ENCODE assay signal across 21 cellular contexts in the genomic region with DNA sequence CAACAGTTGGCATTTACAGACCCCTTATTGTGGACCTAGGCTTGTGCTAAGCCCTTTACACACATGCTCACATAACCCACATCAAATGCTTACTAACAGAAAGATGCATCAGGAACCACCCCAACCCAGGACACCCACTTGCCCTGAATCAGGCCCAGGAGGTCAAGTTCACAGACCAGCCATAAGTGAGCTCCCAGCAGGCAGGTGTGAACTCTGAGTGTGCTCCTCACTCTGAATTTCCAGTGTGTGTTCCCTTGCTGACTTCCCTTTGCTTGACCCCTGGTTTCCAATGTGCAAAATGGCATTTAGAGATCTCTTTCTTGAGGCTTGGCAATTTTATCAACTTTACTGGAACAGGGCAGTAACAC.
A peak's percentile ranks its signal among the peaks of the same experiment; 100 is the strongest.
DNase-seq lines count a peak whose midpoint lies in the region; ATAC-seq and TF ChIP-seq lines count a peak whose summit lies in the region.
"Had no signal": no experiment of that assay in that cellular context is flagged by ENCODE, and none has a peak within 500 bp of the region (broad histone marks: within the 10 kb centered on the region; RNA-seq: fewer than 3 reads in every experiment).

No MANE protein-coding gene starts in this region.

- H3K4me3 Mint-ChIP-seq in activated CD4-positive, alpha-beta T cell treated with anti-CD3 and anti-CD28 coated beads, Interleukin-2, amount 10 ng/mL, durations not matched to agents 24 days and 14 days: no peak overlapping the region
- H3K4me3 Mint-ChIP-seq: activated T-helper 17 cell treated with anti-CD3 and anti-CD28 coated beads, Interleukin-2, amount 50 U/mL, for 72 hours; mesothelial cell of epicardium had no signal

- H3K27ac Mint-ChIP-seq in activated CD4-positive, alpha-beta T cell treated with anti-CD3 and anti-CD28 coated beads, Interleukin-2, amount 10 ng/mL, durations not matched to agents 24 days and 14 days: no peak overlapping the region
- H3K27ac Mint-ChIP-seq: activated T-helper 17 cell treated with anti-CD3 and anti-CD28 coated beads, Interleukin-2, amount 50 U/mL, for 72 hours had no signal

- intact Hi-C loops in dorsolateral prefrontal cortex (cut with DNase I): loop anchor here in 1 of 2 donors (10.0 kb wide), 2 partner anchors 87 to 123 kb away; a partner anchor contains a TSS
- intact Hi-C loops in head of caudate nucleus (cut with DNase I): no loop called here
- intact Hi-C loops in activated CD4-positive, alpha-beta T cell treated with anti-CD3 and anti-CD28 coated beads, Interleukin-2, amount 10 ng/mL, durations not matched to agents 24 days and 14 days (cut with micrococcal nuclease): no loop called here

- TF ChIP-seq CTCF in HEK293 (tag by site-specific recombination; IDR thresholded peaks at IDR 0.05): no peak
- no peak for TF ChIP-seq CTCF in dorsolateral prefrontal cortex (IDR thresholded peaks at IDR 0.05 in 54 of 56, conservative IDR thresholded peaks at IDR 0.05 in 2 of 56; ENCODE audit: low read depth in 1 of 56, partially characterized antibody in 56 of 56)
- TF ChIP-seq CTCF in lung (IDR thresholded peaks at IDR 0.05; ENCODE audit: control extremely low read depth, extremely low read depth): no peak

- peaks cover 11% of the 10 kb centered on the region for H3K4me1 Mint-ChIP-seq in activated CD4-positive, alpha-beta T cell treated with anti-CD3 and anti-CD28 coated beads, Interleukin-2, amount 10 ng/mL, durations not matched to agents 24 days and 14 days

- DNase-seq in dorsolateral prefrontal cortex (no peak), lung (ENCODE audit: low spot score) (no peak), head of caudate nucleus (no peak)
- DNase-seq in activated CD4-positive, alpha-beta T cell treated with anti-CD3 and anti-CD28 coated beads, Interleukin-2, amount 10 ng/mL, durations not matched to agents 24 days and 14 days: no peak
- DNase-seq: activated CD4-positive, CD25-positive, alpha-beta regulatory T cell; AML-193; amniotic stem cell; cerebellar nuclear complex; DMS 273 treated with DMSO at 0.1 percent for 48 hours; GF-D8; NCI-H2081; NCI-H524 treated with DMSO at 0.1 percent for 48 hours; right lobe of liver; SHP77 treated with DMSO at 0.1 percent for 48 hours; stimulated activated CD4-positive, alpha-beta T cell treated with anti-CD3 and anti-CD28 coated beads, Interleukin-2, amount 100 ng/mL, for 24 hours had no signal

- H3K9me3 ChIP-seq in HEK293 (ENCODE audit: control insufficient read depth, insufficient read depth, low read depth, low read length) (no peaks in the 10 kb centered on the region), lung (ENCODE audit: control insufficient read depth in 2 of 2, insufficient read depth in 1 of 2, low read length in 1 of 2) (peaks cover 0 to 2% of the 10 kb centered on the region in 2 donors), stomach smooth muscle (ENCODE audit: control insufficient read depth in 2 of 2, low read length in 2 of 2) (no peaks in the 10 kb centered on the region)
- H3K9me3 ChIP-seq: right lobe of liver had no signal

- CTCF ChIA-PET in HEK293 (lab: Yijun Ruan, JAX): interaction anchor here (0.6 kb wide), 1 partner anchor 12 kb away, joined by 5 read pairs; no protein-coding TSS in a partner anchor

- POLR2A ChIA-PET in HEK293 (lab: Yijun Ruan, JAX): interaction anchor here (1.5 kb wide), 1 partner anchor 19 kb away, joined by 3 read pairs; no protein-coding TSS in a partner anchor

- H3K36me3 ChIP-seq in HEK293 (ENCODE audit: control insufficient read depth in 2 of 2, insufficient read depth in 1 of 2, low read length in 2 of 2) (no peaks in the 10 kb centered on the region), lung (ENCODE audit: control insufficient read depth in 2 of 2, insufficient read depth in 2 of 2, low read length in 2 of 2) (no peaks in the 10 kb centered on the region), stomach smooth muscle (ENCODE audit: control insufficient read depth in 2 of 2, insufficient read depth in 2 of 2, low read length in 2 of 2) (peaks cover 0 to 3% of the 10 kb centered on the region in 2 donors)
- H3K36me3 ChIP-seq: right lobe of liver had no signal

- H3K4me3 ChIP-seq in HEK293 (ENCODE audit: low read depth, low read length) (no peak overlapping the region), dorsolateral prefrontal cortex (no peak overlapping the region), lung (no peak overlapping the region), stomach smooth muscle (ENCODE audit: low read length in 2 of 2) (no peak overlapping the region)
- H3K4me3 ChIP-seq: right lobe of liver had no signal

- H3K4me1 ChIP-seq in HEK293 (ENCODE audit: control insufficient read depth, insufficient read depth, low read length) (no peaks in the 10 kb centered on the region), lung (ENCODE audit: control insufficient read depth in 2 of 2, insufficient read depth in 2 of 2, low read length in 2 of 2) (peaks cover 0 to 13% of the 10 kb centered on the region in 2 donors), stomach smooth muscle (ENCODE audit: control insufficient read depth, insufficient read depth, low read length) (peaks cover 40% of the 10 kb centered on the region)

- H3K9ac ChIP-seq in stomach smooth muscle (ENCODE audit: low read length in 2 of 2): no peak overlapping the region

- H3K27me3 Mint-ChIP-seq in activated CD4-positive, alpha-beta T cell treated with anti-CD3 and anti-CD28 coated beads, Interleukin-2, amount 10 ng/mL, durations not matched to agents 24 days and 14 days: no peaks in the 10 kb centered on the region
- H3K27me3 Mint-ChIP-seq: activated T-helper 17 cell treated with anti-CD3 and anti-CD28 coated beads, Interleukin-2, amount 50 U/mL, for 72 hours; IgD-negative memory B cell had no signal

- H3K36me3 Mint-ChIP-seq in activated CD4-positive, alpha-beta T cell treated with anti-CD3 and anti-CD28 coated beads, Interleukin-2, amount 10 ng/mL, durations not matched to agents 24 days and 14 days (ENCODE audit: low read depth): peaks cover 2% of the 10 kb centered on the region
- H3K36me3 Mint-ChIP-seq: mesothelial cell of epicardium had no signal

- H3K27me3 ChIP-seq in dorsolateral prefrontal cortex (no peaks in the 10 kb centered on the region), lung (ENCODE audit: control insufficient read depth, insufficient read depth) (no peaks in the 10 kb centered on the region), stomach smooth muscle (ENCODE audit: control insufficient read depth in 1 of 2, insufficient read depth in 2 of 2, low read length in 2 of 2) (no peaks in the 10 kb centered on the region)
- H3K27me3 ChIP-seq: right lobe of liver had no signal

- H3K27ac ChIP-seq in HEK293 (ENCODE audit: extremely low read depth, low read depth, low read length): no peak overlapping the region
- H3K27ac ChIP-seq in dorsolateral prefrontal cortex: peak overlapping the region in 37 of 59 donors; percentile 4 to 77 (median 48)
- peak overlapping the region in 1 of 2 donors; percentile 79 for H3K27ac ChIP-seq in lung (ENCODE audit: low read depth in 1 of 2, low read length in 1 of 2)
- peak overlapping the region; percentile 49 for H3K27ac ChIP-seq in stomach smooth muscle (ENCODE audit: low read length)

- ATAC-seq in lung (ENCODE audit: insufficient read depth, low FRiP score): peak; percentile 5
- ATAC-seq in HG02571 (IDR thresholded peaks at IDR 0.05; ENCODE audit: unreplicated experiment): no peak
- ATAC-seq: activated T-helper 17 cell treated with anti-CD3 and anti-CD28 coated beads, Interleukin-2, amount 50 U/mL, for 72 hours had no signal

- H3K9me3 Mint-ChIP-seq in activated CD4-positive, alpha-beta T cell treated with anti-CD3 and anti-CD28 coated beads, Interleukin-2, amount 10 ng/mL, durations not matched to agents 24 days and 14 days: no peaks in the 10 kb centered on the region
- H3K9me3 Mint-ChIP-seq: activated T-helper 17 cell treated with anti-CD3 and anti-CD28 coated beads, Interleukin-2, amount 50 U/mL, for 72 hours; IgD-negative memory B cell; mesothelial cell of epicardium had no signal

TF ChIP-seq in HEK293, 187 proteins besides CTCF, POLR2A, EP300 and RAD21:
- no peak for TF ChIP-seq ZNF341 (tag by site-specific recombination; IDR thresholded peaks at IDR 0.05; ENCODE audit: low read depth)
- TF ChIP-seq, protein P1, sequence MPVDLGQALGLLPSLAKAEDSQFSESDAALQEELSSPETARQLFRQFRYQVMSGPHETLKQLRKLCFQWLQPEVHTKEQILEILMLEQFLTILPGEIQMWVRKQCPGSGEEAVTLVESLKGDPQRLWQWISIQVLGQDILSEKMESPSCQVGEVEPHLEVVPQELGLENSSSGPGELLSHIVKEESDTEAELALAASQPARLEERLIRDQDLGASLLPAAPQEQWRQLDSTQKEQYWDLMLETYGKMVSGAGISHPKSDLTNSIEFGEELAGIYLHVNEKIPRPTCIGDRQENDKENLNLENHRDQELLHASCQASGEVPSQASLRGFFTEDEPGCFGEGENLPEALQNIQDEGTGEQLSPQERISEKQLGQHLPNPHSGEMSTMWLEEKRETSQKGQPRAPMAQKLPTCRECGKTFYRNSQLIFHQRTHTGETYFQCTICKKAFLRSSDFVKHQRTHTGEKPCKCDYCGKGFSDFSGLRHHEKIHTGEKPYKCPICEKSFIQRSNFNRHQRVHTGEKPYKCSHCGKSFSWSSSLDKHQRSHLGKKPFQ (tag by site-specific recombination; IDR thresholded peaks at IDR 0.05): peak; percentile 54; the same call in 1 of the 2 replicates
